Comparison of ENCODE assay signal across 7 cellular contexts in genomic region chr21:9247616-9248317, GRCh38.
DNase-seq lines count a peak whose midpoint lies in the region; ATAC-seq and TF ChIP-seq lines count a peak whose summit lies in the region.
"Not testable (repeated sequence)": the region's sequence is repeated elsewhere in the genome, so short reads cannot be mapped to it uniquely, and the experiment has no call there.

No MANE protein-coding gene starts in this region.

- WGBS in lung, 2 donors: 64 to 67% methylated on average over 3 of the region's 3 CpGs

- H3K4me1 ChIP-seq in lung (ENCODE audit: control insufficient read depth in 2 of 2, insufficient read depth in 2 of 2, low read length in 2 of 2): not testable (repeated sequence)

- not testable (repeated sequence) for H3K36me3 ChIP-seq in lung (ENCODE audit: control insufficient read depth in 2 of 2, insufficient read depth in 2 of 2, low read length in 2 of 2)

- not testable (repeated sequence) for H3K27ac Mint-ChIP-seq in activated T-cell treated with anti-CD3 and anti-CD28 coated beads, Interleukin-2, amount 50 U/mL, for 72 hours

- not testable (repeated sequence) for TF ChIP-seq CTCF in lung (IDR thresholded peaks at IDR 0.05; ENCODE audit: control extremely low read depth, extremely low read depth)

- H3K4me3 Mint-ChIP-seq in activated T-cell treated with anti-CD3 and anti-CD28 coated beads, Interleukin-2, amount 50 U/mL, for 72 hours: not testable (repeated sequence)

- intact Hi-C loops in Right ventricle myocardium inferior (cut with DNase I); sciatic nerve (cut with DNase I): not testable (repeated sequence)

- peaks cover 22 to 28% of the 10 kb centered on the region in 2 donors for H3K36me3 Mint-ChIP-seq in activated T-cell treated with anti-CD3 and anti-CD28 coated beads, Interleukin-2, amount 50 U/mL, for 72 hours (ENCODE audit: insufficient read depth in 2 of 2)

- H3K9me3 ChIP-seq in lung (ENCODE audit: control insufficient read depth in 2 of 2, insufficient read depth in 1 of 2, low read length in 1 of 2): peaks cover 0 to 19% of the 10 kb centered on the region in 2 donors

- not testable (repeated sequence) for DNase-seq in activated T-cell treated with anti-CD3 and anti-CD28 coated beads, Interleukin-2, amount 50 U/mL, for 72 hours; sciatic nerve (ENCODE audit: low spot score)
- peak; percentile 13 for DNase-seq in Right ventricle myocardium inferior (ENCODE audit: missing footprints)
- DNase-seq in lung (ENCODE audit: low spot score): peak; percentile 28

- ATAC-seq in GM19324 (IDR thresholded peaks at IDR 0.05; ENCODE audit: low FRiP score, unreplicated experiment) (peak; percentile 31), HG02759 (IDR thresholded peaks at IDR 0.05; ENCODE audit: unreplicated experiment) (peak; percentile 29), HG03354 (IDR thresholded peaks at IDR 0.05; ENCODE audit: poor library complexity, severe bottlenecking, unreplicated experiment) (peak; percentile 32), Right ventricle myocardium inferior (peak; percentile 64), lung (ENCODE audit: insufficient read depth, low FRiP score) (peak; percentile 54), sciatic nerve (peak; percentile 74)
- peak; percentile 21 to 49 for ATAC-seq in activated T-cell treated with anti-CD3 and anti-CD28 coated beads, Interleukin-2, amount 50 U/mL, for 72 hours (replicated peaks in 1 of 2)

- peaks cover 24 to 25% of the 10 kb centered on the region in 2 donors for H3K9me3 Mint-ChIP-seq in activated T-cell treated with anti-CD3 and anti-CD28 coated beads, Interleukin-2, amount 50 U/mL, for 72 hours

- H3K27me3 Mint-ChIP-seq in activated T-cell treated with anti-CD3 and anti-CD28 coated beads, Interleukin-2, amount 50 U/mL, for 72 hours (ENCODE audit: low read depth): not testable (repeated sequence)

- H3K27ac ChIP-seq in lung (ENCODE audit: low read depth in 1 of 2, low read length in 1 of 2): not testable (repeated sequence)

- not testable (repeated sequence) for H3K4me1 Mint-ChIP-seq in activated T-cell treated with anti-CD3 and anti-CD28 coated beads, Interleukin-2, amount 50 U/mL, for 72 hours (ENCODE audit: low read depth)

- H3K4me3 ChIP-seq in lung: not testable (repeated sequence)

- H3K27me3 ChIP-seq in lung (ENCODE audit: control insufficient read depth, insufficient read depth): not testable (repeated sequence)
